Comparison of ENCODE assay signal across 1 cellular context in genomic region chr20:47360489-47361267, GRCh38.
TF ChIP-seq lines count a peak whose summit lies in the region.

No MANE protein-coding gene starts in this region.

TF ChIP-seq in HepG2, 621 proteins besides CTCF, POLR2A, EP300 and RAD21 (continued from another document and continues in another):
- TF ChIP-seq DMTF1 (CRISPR knock-in tag; IDR thresholded peaks at IDR 0.05) (peak; percentile 93; the same call in 1 of the 2 replicates), ZNF710 (CRISPR knock-in tag; IDR thresholded peaks at IDR 0.05; ENCODE audit: borderline replicate concordance) (peak; percentile 83; the same call in 1 of the 2 replicates), ZNF775 (CRISPR knock-in tag; IDR thresholded peaks at IDR 0.05; ENCODE audit: borderline replicate concordance) (no peak), NONO (IDR thresholded peaks at IDR 0.05) (no peak), NONO (CRISPR knock-in tag; conservative IDR thresholded peaks at IDR 0.05) (peak; percentile 78; the same call in 1 of the 2 replicates), ETV6 (CRISPR knock-in tag; conservative IDR thresholded peaks at IDR 0.05) (0 out of 2 replicates have a peak, but pooled peaks have one; percentile 27), BORCS8-MEF2B (CRISPR knock-in tag; IDR thresholded peaks at IDR 0.05) (peak; percentile 91; the same call in 1 of the 2 replicates), ZNF776 (CRISPR knock-in tag; IDR thresholded peaks at IDR 0.05) (no peak), SNAPC2 (CRISPR knock-in tag; IDR thresholded peaks at IDR 0.05) (peak; percentile 93), NAIF1 (CRISPR knock-in tag; IDR thresholded peaks at IDR 0.05; ENCODE audit: borderline replicate concordance) (no peak), IRX3 (CRISPR knock-in tag; IDR thresholded peaks at IDR 0.05; ENCODE audit: borderline replicate concordance, low read depth) (peak; percentile 74; the same call in 1 of the 2 replicates), HNF1A (IDR thresholded peaks at IDR 0.05; ENCODE audit: low read depth) (no peak), HNF1A (CRISPR knock-in tag; IDR thresholded peaks at IDR 0.05; ENCODE audit: borderline replicate concordance) (peak; percentile 47; the same call in 1 of the 2 replicates), ZNF431 (CRISPR knock-in tag; IDR thresholded peaks at IDR 0.05; ENCODE audit: borderline replicate concordance, low read depth) (peak; percentile 96), ATF3 (CRISPR knock-in tag; IDR thresholded peaks at IDR 0.05) (peak; percentile 51; the same call in 1 of the 2 replicates), ZNF670 (CRISPR knock-in tag; IDR thresholded peaks at IDR 0.05; ENCODE audit: borderline replicate concordance) (peak; percentile 88; the same call in 1 of the 2 replicates), ZNF253 (CRISPR knock-in tag; IDR thresholded peaks at IDR 0.05; ENCODE audit: borderline replicate concordance) (no peak), ELF1 (CRISPR knock-in tag; IDR thresholded peaks at IDR 0.05) (no peak), IKZF4 (CRISPR knock-in tag; IDR thresholded peaks at IDR 0.05; ENCODE audit: borderline replicate concordance, low read depth, not compliant biosample characterization) (peak; percentile 96), RAD51 (IDR thresholded peaks at IDR 0.05; ENCODE audit: borderline replicate concordance) (no peak), CENPT (CRISPR knock-in tag; IDR thresholded peaks at IDR 0.05; ENCODE audit: low read depth) (no peak), ZNF281 (CRISPR knock-in tag; IDR thresholded peaks at IDR 0.05; ENCODE audit: borderline replicate concordance) (peak; percentile 88), ZNF546 (CRISPR knock-in tag; conservative IDR thresholded peaks at IDR 0.05) (peak; percentile 94), ZNF225 (CRISPR knock-in tag; IDR thresholded peaks at IDR 0.05) (peak; percentile 81; the same call in 1 of the 2 replicates), ZNF782 (CRISPR knock-in tag; IDR thresholded peaks at IDR 0.05; ENCODE audit: borderline replicate concordance) (0 out of 2 replicates have a peak, but pooled peaks have one; percentile 10), JARID2 (CRISPR knock-in tag; IDR thresholded peaks at IDR 0.05; ENCODE audit: insufficient replicate concordance) (peak; percentile 24), XRCC5 (optimal IDR thresholded peaks at IDR 0.05; ENCODE audit: low read length) (no peak), ZNF800 (CRISPR knock-in tag; IDR thresholded peaks at IDR 0.05) (peak; percentile 86), ATF2 (CRISPR knock-in tag; IDR thresholded peaks at IDR 0.05) (0 out of 2 replicates have a peak, but pooled peaks have one; percentile 40), MXD1 (CRISPR knock-in tag; IDR thresholded peaks at IDR 0.05) (peak; percentile 63), MZF1 (CRISPR knock-in tag; IDR thresholded peaks at IDR 0.05; ENCODE audit: borderline replicate concordance) (no peak), KDM6A (CRISPR knock-in tag; IDR thresholded peaks at IDR 0.05; ENCODE audit: low read depth) (peak; percentile 64), FOXK1 (CRISPR knock-in tag; IDR thresholded peaks at IDR 0.05; ENCODE audit: borderline replicate concordance, low read depth) (peak; percentile 71), AHR (CRISPR knock-in tag; IDR thresholded peaks at IDR 0.05) (no peak; the same call in 1 of the 2 replicates), ZNF333 (CRISPR knock-in tag; IDR thresholded peaks at IDR 0.05; ENCODE audit: borderline replicate concordance) (no peak; the same call in 1 of the 2 replicates), GRHL1 (CRISPR knock-in tag; conservative IDR thresholded peaks at IDR 0.05) (no peak), ZNF136 (CRISPR knock-in tag; IDR thresholded peaks at IDR 0.05; ENCODE audit: low read depth) (peak; percentile 35; the same call in 1 of the 2 replicates), MAFF (IDR thresholded peaks at IDR 0.05; ENCODE audit: low read depth, low read length) (peak; percentile 43), ESRRA (CRISPR knock-in tag; IDR thresholded peaks at IDR 0.05; ENCODE audit: low read depth) (no peak), ZNF724P (CRISPR knock-in tag; IDR thresholded peaks at IDR 0.05; ENCODE audit: borderline replicate concordance) (peak; percentile 58; the same call in 1 of the 2 replicates), ERF (CRISPR knock-in tag; IDR thresholded peaks at IDR 0.05) (peak; percentile 87; the same call in 1 of the 2 replicates), KDM4B (CRISPR knock-in tag; IDR thresholded peaks at IDR 0.05) (0 out of 2 replicates have a peak, but pooled peaks have one; percentile 12)
